17 cellular contexts compared by ENCODE assay signal in genomic region chr1:232440325-232441059, GRCh38.
A peak's percentile ranks its signal among the peaks of the same experiment; 100 is the strongest.
DNase-seq lines count a peak whose midpoint lies in the region; ATAC-seq and TF ChIP-seq lines count a peak whose summit lies in the region.
"Had no signal": no experiment of that assay in that cellular context is flagged by ENCODE, and none has a peak within 500 bp of the region (broad histone marks: within the 10 kb centered on the region; RNA-seq: fewer than 3 reads in every experiment).

No MANE protein-coding gene starts in this region.

- H3K4me1 ChIP-seq in SK-N-SH (ENCODE audit: control insufficient read depth in 1 of 2, insufficient read depth in 2 of 2, low read depth in 1 of 2, low read length in 1 of 2), result peaks cover 0 to 11% of the 10 kb centered on the region in 2 experiments; a peak in 2 of 4 replicates
- H3K4me1 ChIP-seq: HAP-1, testis had no signal

- no peak for TF ChIP-seq EP300 in SK-N-SH (IDR thresholded peaks at IDR 0.05; ENCODE audit: borderline replicate concordance in 1 of 2, low read depth in 1 of 2, low read length in 1 of 2)

- H3K79me2 ChIP-seq in SK-N-SH (ENCODE audit: insufficient read depth), result no peaks in the 10 kb centered on the region

- H3K9me2 ChIP-seq in SK-N-SH, result no peaks in the 10 kb centered on the region

- H3K4me2 ChIP-seq in SK-N-SH, result no peak overlapping the region
- H3K4me2 ChIP-seq: BLaER1 treated with 17β-estradiol and CSF1 and Interleukin-3, amounts not matched to agents 10 nM and 100 nM had no signal

- WGBS in SK-N-SH (ENCODE audit: low lambda C conversion rate), result 70% methylated on average over 11 of the region's 11 CpGs

- H3K27me3 ChIP-seq in SK-N-SH (ENCODE audit: insufficient read depth), result no peaks in the 10 kb centered on the region
- H3K27me3 ChIP-seq: BLaER1 treated with 17β-estradiol and CSF1 and Interleukin-3, amounts not matched to agents 10 nM and 100 nM; esophagus squamous epithelium; neutrophil; right atrium auricular region; testis had no signal

- TF ChIP-seq RAD21 in SK-N-SH (IDR thresholded peaks at IDR 0.05; ENCODE audit: low read length), result no peak

- peak; percentile 13 for DNase-seq in OCI-M1 (lab: John Stamatoyannopoulos, UW)
- DNase-seq in myocyte (ENCODE audit: low read depth), result peak; percentile 58
- DNase-seq in SK-N-SH, result no peak
- DNase-seq in foreskin fibroblast, result no peak
- DNase-seq: activated CD8-positive, alpha-beta memory T cell treated with anti-CD3 and anti-CD28 coated beads for 24 hours; activated gamma-delta T cell; esophagus squamous epithelium; Karpas-422; NCI-H1694 treated with DMSO at 0.1 percent for 48 hours; testis had no signal

- TF ChIP-seq POLR2A in GM18505 (IDR thresholded peaks at IDR 0.05; ENCODE audit: borderline replicate concordance, extremely low read depth, insufficient read depth, insufficient read length), result no peak

- POLR2A ChIA-PET in SK-N-SH (lab: Yijun Ruan, JAX), result no interaction called here

- CTCF ChIA-PET in SK-N-SH (lab: Yijun Ruan, JAX), result interaction anchor here (1.0 to 1.8 kb wide), 3 partner anchors 9 to 573 kb away, joined by 3 to 4 read pairs (median 3); no protein-coding TSS in a partner anchor

- ATAC-seq in GM18858 (IDR thresholded peaks at IDR 0.05; ENCODE audit: unreplicated experiment), result peak; percentile 57
- peak; percentile 74 for ATAC-seq in HG02798 (IDR thresholded peaks at IDR 0.05; ENCODE audit: poor library complexity, unreplicated experiment)
- no peak for ATAC-seq in GM18505 (IDR thresholded peaks at IDR 0.05; ENCODE audit: unreplicated experiment)

- H2AFZ ChIP-seq in SK-N-SH (ENCODE audit: low read depth), result no peak overlapping the region

- no peak overlapping the region for H3K9ac ChIP-seq in SK-N-SH
- H3K9ac ChIP-seq: BLaER1 treated with 17β-estradiol and CSF1 and Interleukin-3, amounts not matched to agents 10 nM and 100 nM had no signal

- no peaks in the 10 kb centered on the region for H3F3A ChIP-seq in SK-N-SH (replicated peaks; ENCODE audit: insufficient read depth)

- no peaks in the 10 kb centered on the region for H3K9me3 ChIP-seq in SK-N-SH
- H3K9me3 ChIP-seq: BLaER1 treated with 17β-estradiol and CSF1 and Interleukin-3, amounts not matched to agents 10 nM and 100 nM; esophagus squamous epithelium; HAP-1; neutrophil; right atrium auricular region; testis had no signal

- H3K4me3 ChIP-seq in SK-N-SH (ENCODE audit: low read depth in 2 of 2, low read length in 1 of 2) (no peak overlapping the region), foreskin fibroblast (ENCODE audit: low read depth in 1 of 2, low read length in 2 of 2) (no peak overlapping the region)
- H3K4me3 ChIP-seq: BLaER1 treated with 17β-estradiol and CSF1 and Interleukin-3, amounts not matched to agents 10 nM and 100 nM; esophagus squamous epithelium; HAP-1; right atrium auricular region; testis had no signal

- H3K27ac ChIP-seq in SK-N-SH (ENCODE audit: low read depth in 2 of 2, low read length in 1 of 2), result no peak overlapping the region
- H3K27ac ChIP-seq: BLaER1 treated with 17β-estradiol and CSF1 and Interleukin-3, amounts not matched to agents 10 nM and 100 nM; esophagus squamous epithelium; neutrophil; testis had no signal

- no peak for TF ChIP-seq CTCF in SK-N-SH (IDR thresholded peaks at IDR 0.05)
- no peak for TF ChIP-seq CTCF in foreskin fibroblast (IDR thresholded peaks at IDR 0.05; ENCODE audit: low read depth, low read length)

- no peaks in the 10 kb centered on the region for H4K20me1 ChIP-seq in SK-N-SH (ENCODE audit: insufficient read depth)
- H4K20me1 ChIP-seq: BLaER1 treated with 17β-estradiol and CSF1 and Interleukin-3, amounts not matched to agents 10 nM and 100 nM had no signal

- H3K36me3 ChIP-seq in SK-N-SH (replicated peaks in 1 of 2; ENCODE audit: control insufficient read depth in 1 of 2, insufficient read depth in 2 of 2, low read length in 1 of 2), result peaks cover 0 to 3% of the 10 kb centered on the region in 2 experiments

TF ChIP-seq in SK-N-SH, 30 proteins besides CTCF, POLR2A, EP300 and RAD21:
- no peak for TF ChIP-seq NFIC (IDR thresholded peaks at IDR 0.05; ENCODE audit: borderline replicate concordance)
TF ChIP-seq in SK-N-SH: peak in this region for 0.

Comparison
In these comparisons a context has a peak if more than half of its experiments do, and no peak if none do; other contexts are left out.
1. DNase-seq: peak in OCI-M1 (single experiment) and myocyte (single experiment); none in SK-N-SH (single experiment) and foreskin fibroblast (0 of 2).